1 cellular context compared by ENCODE assay signal in genomic region chr9:37992924-37993349, GRCh38.
TF ChIP-seq lines count a peak whose summit lies in the region.

No MANE protein-coding gene starts in this region.

TF ChIP-seq in GM12878, 131 proteins besides CTCF, POLR2A, EP300 and RAD21 (continued from another document and continues in another):
- TF ChIP-seq E2F4 (IDR thresholded peaks at IDR 0.05; ENCODE audit: low read depth, low read length), result no peak
- no peak for TF ChIP-seq ZBED1 (IDR thresholded peaks at IDR 0.05; ENCODE audit: borderline replicate concordance)
- TF ChIP-seq SKIL (IDR thresholded peaks at IDR 0.05; ENCODE audit: low read depth, poor library complexity, severe bottlenecking), result no peak
- no peak for TF ChIP-seq YBX1 (IDR thresholded peaks at IDR 0.05)
- no peak for TF ChIP-seq HDAC2 (IDR thresholded peaks at IDR 0.05)
- peak; percentile 53 to 60; a peak in 3 of 4 replicates for TF ChIP-seq IKZF2 (IDR thresholded peaks at IDR 0.05)
- TF ChIP-seq BCL11A (IDR thresholded peaks at IDR 0.05; ENCODE audit: low read depth, low read length), result no peak
- 0 out of 2 replicates have a peak, but pooled peaks have one; percentile 28 for TF ChIP-seq ZNF592 (IDR thresholded peaks at IDR 0.05)
- TF ChIP-seq SMARCA5 (IDR thresholded peaks at IDR 0.05), result no peak
- no peak for TF ChIP-seq PBX3 (IDR thresholded peaks at IDR 0.05; ENCODE audit: insufficient replicate concordance, low read depth, low read length)
- TF ChIP-seq ZBTB40 (IDR thresholded peaks at IDR 0.05; ENCODE audit: borderline replicate concordance), result no peak
- TF ChIP-seq ASH2L (IDR thresholded peaks at IDR 0.05; ENCODE audit: borderline replicate concordance, low read depth), result no peak
- no peak for TF ChIP-seq ZNF217 (IDR thresholded peaks at IDR 0.05)
- no peak for TF ChIP-seq WRNIP1 (IDR thresholded peaks at IDR 0.05; ENCODE audit: borderline replicate concordance, low read depth, low read length)
- no peak for TF ChIP-seq ZNF24 (IDR thresholded peaks at IDR 0.05)
- TF ChIP-seq SRF (IDR thresholded peaks at IDR 0.05; ENCODE audit: low read depth in 2 of 2, low read length in 2 of 2), result no peak
- TF ChIP-seq NFIC (IDR thresholded peaks at IDR 0.05; ENCODE audit: low read depth, low read length), result no peak
- TF ChIP-seq IRF5 (IDR thresholded peaks at IDR 0.05; ENCODE audit: borderline replicate concordance), result no peak
- TF ChIP-seq ZNF384 (IDR thresholded peaks at IDR 0.05; ENCODE audit: borderline replicate concordance, low read depth, low read length), result no peak
- no peak for TF ChIP-seq SUZ12 (IDR thresholded peaks at IDR 0.05; ENCODE audit: unreplicated experiment)
- TF ChIP-seq SPI1 (IDR thresholded peaks at IDR 0.05; ENCODE audit: borderline replicate concordance, insufficient read depth, low read depth, low read length), result peak; percentile 65
- TF ChIP-seq STAT1 (conservative IDR thresholded peaks at IDR 0.05), result no peak
- TF ChIP-seq BHLHE40 (IDR thresholded peaks at IDR 0.05; ENCODE audit: borderline replicate concordance in 1 of 2, low read depth in 2 of 2, low read length in 1 of 2), result peak in 1 of 2 experiments; percentile 19; a peak in 1 of 4 replicates
- no peak for TF ChIP-seq EGR1 (IDR thresholded peaks at IDR 0.05; ENCODE audit: borderline replicate concordance in 1 of 2, low read depth in 2 of 2, low read length in 2 of 2)
- no peak for TF ChIP-seq PML (IDR thresholded peaks at IDR 0.05; ENCODE audit: low read length)
- no peak for TF ChIP-seq ATF3 (IDR thresholded peaks at IDR 0.05; ENCODE audit: borderline replicate concordance, extremely low read depth, low read depth, low read length)
- no peak for TF ChIP-seq HCFC1 (IDR thresholded peaks at IDR 0.05; ENCODE audit: low read length)
- TF ChIP-seq YY1 (IDR thresholded peaks at IDR 0.05; ENCODE audit: low read depth, low read length), result no peak
- TF ChIP-seq ZBTB33 (IDR thresholded peaks at IDR 0.05), result no peak
- TF ChIP-seq USF1 (IDR thresholded peaks at IDR 0.05; ENCODE audit: borderline replicate concordance, extremely low read length, insufficient read depth, low read depth, low read length), result no peak
- TF ChIP-seq TCF3 (IDR thresholded peaks at IDR 0.05; ENCODE audit: borderline replicate concordance, insufficient read depth, low read depth, low read length), result no peak
- TF ChIP-seq ZZZ3 (IDR thresholded peaks at IDR 0.05; ENCODE audit: control insufficient read depth, insufficient read length, low read depth), result no peak
- peak; percentile 23; the same call in 1 of the 2 replicates for TF ChIP-seq MTA2 (IDR thresholded peaks at IDR 0.05; ENCODE audit: low read depth)
- no peak for TF ChIP-seq STAT3 (IDR thresholded peaks at IDR 0.05; ENCODE audit: low read depth, low read length)
- TF ChIP-seq RELB (IDR thresholded peaks at IDR 0.05; ENCODE audit: low read depth), result 0 out of 2 replicates have a peak, but pooled peaks have one; percentile 27
- TF ChIP-seq NBN (IDR thresholded peaks at IDR 0.05), result peak; percentile 49; the same call in 1 of the 2 replicates
- TF ChIP-seq TBL1XR1 (IDR thresholded peaks at IDR 0.05; ENCODE audit: low read depth, low read length), result no peak
